In the genomic region with DNA sequence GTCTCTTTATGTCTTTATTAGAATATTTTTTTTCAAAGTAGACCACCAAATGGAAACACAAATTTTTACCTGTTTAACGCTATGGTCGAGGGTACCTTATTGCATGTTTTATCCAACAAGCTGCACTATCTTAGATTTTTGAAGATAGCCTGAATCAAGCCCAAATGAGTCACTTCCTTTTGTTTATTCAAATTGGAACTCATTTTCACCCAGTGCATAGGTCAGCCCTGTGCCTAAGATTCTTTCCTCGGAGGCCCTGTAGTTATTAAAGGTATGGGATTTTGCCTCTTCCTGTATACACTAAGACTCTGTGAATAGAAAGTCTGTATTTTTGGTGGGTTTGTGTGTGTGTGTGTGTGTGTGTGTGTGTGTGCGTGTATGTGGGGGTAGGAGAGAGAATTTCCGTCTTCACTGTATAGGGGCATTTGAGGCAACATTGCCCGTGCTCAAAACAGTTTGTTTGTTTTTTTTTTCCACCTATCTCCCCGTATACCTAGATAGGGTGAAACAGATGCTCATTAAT, we compare ENCODE assay signal across 34 cellular contexts.
A peak's percentile ranks its signal among the peaks of the same experiment; 100 is the strongest.
DNase-seq lines count a peak whose midpoint lies in the region; ATAC-seq and TF ChIP-seq lines count a peak whose summit lies in the region.
"Had no signal": no experiment of that assay in that cellular context is flagged by ENCODE, and none has a peak within 500 bp of the region (broad histone marks: within the 10 kb centered on the region; RNA-seq: fewer than 3 reads in every experiment).

No MANE protein-coding gene starts in this region.

- intact Hi-C loops in Calu3 (cut with micrococcal nuclease; ENCODE audit: unreplicated experiment): no loop called here
- intact Hi-C loops in PC-3 (cut with micrococcal nuclease): no loop called here

- no peak overlapping the region for H3K4me3 ChIP-seq in PC-3 (ENCODE audit: low read length)
- H3K4me3 ChIP-seq in mesendoderm (ENCODE audit: low read length): no peak overlapping the region
- H3K4me3 ChIP-seq: esophagus muscularis mucosa, GM23248, heart left ventricle, left ventricle myocardium inferior, psoas muscle, sigmoid colon, tibial artery had no signal

- CTCF ChIA-PET in Calu3 (lab: Charles Lee): interaction anchor here (1.1 kb wide), 1 partner anchor 30 kb away, joined by 3 read pairs; no protein-coding TSS in a partner anchor
- CTCF ChIA-PET in PC-3 (lab: Charles Lee): no interaction called here

- H3K18ac ChIP-seq in mesendoderm (ENCODE audit: low read length): no peak overlapping the region

- H3K23ac ChIP-seq in mesendoderm (ENCODE audit: low read length): no peak overlapping the region

- H4K20me1 ChIP-seq in PC-3 (ENCODE audit: low read length): no peaks in the 10 kb centered on the region

- H3K4ac ChIP-seq in mesendoderm (ENCODE audit: low read depth, low read length): no peak overlapping the region

- BruUV-seq in Calu3 (replicated peaks; lab: Mats Ljungman, UMichigan): no TSS peak
- BruUV-seq in PC-3 (replicated peaks; lab: Mats Ljungman, UMichigan): no TSS peak

- H3K27me3 Mint-ChIP-seq in Calu3 (ENCODE audit: unreplicated experiment) (no peaks in the 10 kb centered on the region), chondrocyte (ENCODE audit: low read depth) (no peaks in the 10 kb centered on the region)
- H3K27me3 Mint-ChIP-seq: activated CD4-positive, alpha-beta T cell treated with anti-CD3 and anti-CD28 coated beads for 36 hours; activated CD8-positive, alpha-beta T cell treated with anti-CD3 and anti-CD28 coated beads for 36 hours; B cell; CD4-positive, alpha-beta memory T cell; dendritic cell treated with granulocyte-macrophage colony-stimulating factor and Interleukin-4, amounts not matched to agents 40 ng/mL and 50 ng/mL, for 4 days; naive B cell had no signal

- H3K27ac ChIP-seq in PC-3 (ENCODE audit: low read length): no peak overlapping the region
- no peak overlapping the region for H3K27ac ChIP-seq in mesendoderm (ENCODE audit: low read depth, low read length)
- H3K27ac ChIP-seq: esophagus muscularis mucosa, GM23248, heart left ventricle, left ventricle myocardium inferior, psoas muscle, sigmoid colon, tibial artery had no signal

- ATAC-seq in PC-3 (peak; percentile 94), esophagus mucosa (no peak)
- ATAC-seq: activated CD4-positive, alpha-beta T cell treated with anti-CD3 and anti-CD28 coated beads for 36 hours; activated CD8-positive, alpha-beta T cell treated with anti-CD3 and anti-CD28 coated beads for 36 hours; heart left ventricle had no signal

- no peaks in the 10 kb centered on the region for H3K27me3 ChIP-seq in PC-3 (ENCODE audit: low read length)
- H3K27me3 ChIP-seq in mesendoderm (ENCODE audit: insufficient read depth, low read length, poor library complexity): no peaks in the 10 kb centered on the region
- H3K27me3 ChIP-seq: esophagus muscularis mucosa, heart left ventricle, sigmoid colon, tibial artery had no signal

- H3K36me3 ChIP-seq in PC-3 (ENCODE audit: low read depth, low read length) (no peaks in the 10 kb centered on the region), mesendoderm (ENCODE audit: control insufficient read depth, insufficient read depth, low read length) (no peaks in the 10 kb centered on the region)
- H3K36me3 ChIP-seq: esophagus muscularis mucosa, heart left ventricle, left ventricle myocardium inferior, sigmoid colon, tibial artery had no signal

- POLR2A ChIA-PET in PC-3 (lab: Charles Lee; ENCODE audit: unreplicated experiment): no interaction called here

- H2BK5ac ChIP-seq in mesendoderm (ENCODE audit: low read length): no peak overlapping the region

- WGBS in mesendoderm (ENCODE audit: extremely low coverage, insufficient coverage, low lambda C conversion rate): no CpG with 5 or more reads among the region's 7 CpGs

- H2AK5ac ChIP-seq in mesendoderm (ENCODE audit: low read length): no peak overlapping the region

- H3K27ac Mint-ChIP-seq in Calu3 (ENCODE audit: unreplicated experiment) (no peak overlapping the region), chondrocyte (ENCODE audit: unreplicated experiment) (no peak overlapping the region)
- H3K27ac Mint-ChIP-seq: activated CD4-positive, alpha-beta T cell treated with anti-CD3 and anti-CD28 coated beads for 36 hours; activated CD8-positive, alpha-beta T cell treated with anti-CD3 and anti-CD28 coated beads for 36 hours; activated T-helper 1 cell treated with anti-CD3 and anti-CD28 coated beads, Interleukin-12 subunit alpha, Interleukin-12 subunit beta, Interleukin-2, Interleukin-4 antibody, amounts not matched to agents 30 ng/mL and 10 ng/mL and 1 ng/mL, durations not matched to agents 14 hours and 24 hours and 36 hours; B cell; CD4-positive, alpha-beta memory T cell; dendritic cell treated with granulocyte-macrophage colony-stimulating factor and Interleukin-4, amounts not matched to agents 40 ng/mL and 50 ng/mL, for 4 days; endodermal cell; naive B cell had no signal

- peaks cover 12% of the 10 kb centered on the region for H3K4me1 ChIP-seq in PC-3 (ENCODE audit: insufficient read depth, low read length)
- no peaks in the 10 kb centered on the region for H3K4me1 ChIP-seq in mesendoderm (ENCODE audit: control insufficient read depth, low read depth, low read length)
- H3K4me1 ChIP-seq: esophagus muscularis mucosa, heart left ventricle, left ventricle myocardium inferior, psoas muscle, sigmoid colon, tibial artery had no signal

- H3K79me2 ChIP-seq in PC-3 (ENCODE audit: low read length) (no peaks in the 10 kb centered on the region), mesendoderm (ENCODE audit: control insufficient read depth, insufficient read depth, low read length) (no peaks in the 10 kb centered on the region)

- H2BK120ac ChIP-seq in mesendoderm (ENCODE audit: low read depth, low read length): no peak overlapping the region

- no peak overlapping the region for H2AFZ ChIP-seq in PC-3 (ENCODE audit: low read length)
- H2AFZ ChIP-seq: GM23248 had no signal

- no peak overlapping the region for H3K56ac ChIP-seq in mesendoderm (ENCODE audit: low read length)

- H3K79me1 ChIP-seq in mesendoderm (ENCODE audit: low read length): no peaks in the 10 kb centered on the region

- no peak overlapping the region for H2BK15ac ChIP-seq in mesendoderm (replicated peaks; ENCODE audit: low read depth)

- no peaks in the 10 kb centered on the region for H3F3A ChIP-seq in PC-3 (ENCODE audit: low read length, unreplicated experiment)

- H3K9me3 ChIP-seq in PC-3 (ENCODE audit: low read length): no peaks in the 10 kb centered on the region
- H3K9me3 ChIP-seq: esophagus muscularis mucosa, left ventricle myocardium inferior, psoas muscle, sigmoid colon, tibial artery had no signal

- peaks cover 19% of the 10 kb centered on the region for H3K4me1 Mint-ChIP-seq in Calu3 (ENCODE audit: low read depth, unreplicated experiment)
- H3K4me1 Mint-ChIP-seq in chondrocyte (ENCODE audit: low read depth): no peaks in the 10 kb centered on the region
- H3K4me1 Mint-ChIP-seq: activated CD4-positive, alpha-beta T cell treated with anti-CD3 and anti-CD28 coated beads for 36 hours; B cell; CD4-positive, alpha-beta memory T cell; naive B cell had no signal

- H3K9ac ChIP-seq in PC-3 (ENCODE audit: low read length) (no peak overlapping the region), mesendoderm (ENCODE audit: low read length) (no peak overlapping the region)
- H3K9ac ChIP-seq: GM23248 had no signal

- no peak overlapping the region for H4K5ac ChIP-seq in mesendoderm (ENCODE audit: low read length)

- peak overlapping the region; percentile 9; the same call in 1 of the 2 replicates for H3K4me2 ChIP-seq in PC-3 (ENCODE audit: low read length)
- H3K4me2 ChIP-seq in mesendoderm (ENCODE audit: low read length): no peak overlapping the region

- H3K36me3 Mint-ChIP-seq in Calu3 (ENCODE audit: insufficient read depth, unreplicated experiment): no peaks in the 10 kb centered on the region
- no peaks in the 10 kb centered on the region for H3K36me3 Mint-ChIP-seq in chondrocyte (ENCODE audit: low read depth)
- H3K36me3 Mint-ChIP-seq: CD4-positive, alpha-beta memory T cell; naive B cell had no signal

- DNase-seq in Calu3 (no peak), HT-29 (ENCODE audit: low spot score) (peak; percentile 4), PC-3 (peak; percentile 41), mesendoderm (peak; percentile 52), chondrocyte (ENCODE audit: low spot score) (no peak), SIG-M5 treated with dmso at 0.1 percent for 504 hours (lab: John Stamatoyannopoulos, UW; ENCODE audit: unreplicated experiment) (no peak)
- DNase-seq: ACHN; activated CD4-positive, alpha-beta T cell treated with anti-CD3 and anti-CD28 coated beads for 36 hours; activated CD8-positive, alpha-beta memory T cell treated with anti-CD3 and anti-CD28 coated beads, Interleukin-2, amount 50 U/mL, for 48 hours; activated CD8-positive, alpha-beta T cell treated with anti-CD3 and anti-CD28 coated beads for 36 hours; activated naive CD4-positive, alpha-beta T cell treated with Interleukin-2 at 50 U/mL for 16 hours; caudate nucleus; CD4-positive, alpha-beta memory T cell; DMS79 treated with DMSO at 0.1 percent for 48 hours; endodermal cell; foreskin fibroblast; GDM1; GM23248; heart left ventricle; Karpas-422; left ventricle myocardium inferior; naive B cell; NCI-H1694; NCI-H510A; psoas muscle; Right ventricle myocardium superior; sigmoid colon; stimulated activated CD4-positive, alpha-beta T cell treated with anti-CD3 and anti-CD28 coated beads, Interleukin-4, amount 100 ng/mL, for 24 hours; tibial artery had no signal

- H3K9me3 Mint-ChIP-seq in Calu3 (ENCODE audit: low read depth, unreplicated experiment) (no peaks in the 10 kb centered on the region), chondrocyte (ENCODE audit: low read depth) (peaks cover 3% of the 10 kb centered on the region)
- H3K9me3 Mint-ChIP-seq: dendritic cell treated with granulocyte-macrophage colony-stimulating factor and Interleukin-4, amounts not matched to agents 40 ng/mL and 50 ng/mL, for 4 days; endodermal cell had no signal

- TF ChIP-seq CTCF in Calu3 (IDR thresholded peaks at IDR 0.05; ENCODE audit: unreplicated experiment): no peak
- TF ChIP-seq CTCF in PC-3 (conservative IDR thresholded peaks at IDR 0.05; ENCODE audit: low read depth, low read length): no peak
- TF ChIP-seq CTCF in chondrocyte (IDR thresholded peaks at IDR 0.05): no peak

- H3K9me2 ChIP-seq in PC-3 (replicated peaks; ENCODE audit: low read length): no peaks in the 10 kb centered on the region

- H4K8ac ChIP-seq in mesendoderm (ENCODE audit: low read depth, low read length): no peak overlapping the region

- H3K4me3 Mint-ChIP-seq in Calu3 (ENCODE audit: low read depth, unreplicated experiment) (peak overlapping the region; percentile 20), chondrocyte (ENCODE audit: unreplicated experiment) (no peak overlapping the region)
- H3K4me3 Mint-ChIP-seq: activated CD4-positive, alpha-beta T cell treated with anti-CD3 and anti-CD28 coated beads for 36 hours; activated CD8-positive, alpha-beta T cell treated with anti-CD3 and anti-CD28 coated beads for 36 hours; activated T-helper 1 cell treated with anti-CD3 and anti-CD28 coated beads, Interleukin-12 subunit alpha, Interleukin-12 subunit beta, Interleukin-2, Interleukin-4 antibody, amounts not matched to agents 30 ng/mL and 10 ng/mL and 1 ng/mL, durations not matched to agents 14 hours and 24 hours and 36 hours; B cell; CD4-positive, alpha-beta memory T cell; dendritic cell treated with granulocyte-macrophage colony-stimulating factor and Interleukin-4, amounts not matched to agents 40 ng/mL and 50 ng/mL, for 4 days; endodermal cell; naive B cell had no signal

Comparison
In these comparisons a context has a peak if more than half of its experiments do, and no peak if none do; other contexts are left out.
1. DNase-seq: peak in HT-29 (single experiment), PC-3 (single experiment) and mesendoderm (single experiment); none in Calu3 (single experiment), chondrocyte (single experiment) and SIG-M5 treated with dmso at 0.1 percent for 504 hours (single experiment).